15 cellular contexts compared by ENCODE assay signal in genomic region chr20:63966944-63967322, GRCh38. TPM values are rescaled to one million over a fixed set of nuclear protein-coding genes. Genes with fewer than 3 reads are reported as not detected.
DNase-seq lines count a peak whose midpoint lies in the region; ATAC-seq and TF ChIP-seq lines count a peak whose summit lies in the region.
"Had no signal": no experiment of that assay in that cellular context is flagged by ENCODE, and none has a peak within 500 bp of the region (broad histone marks: within the 10 kb centered on the region; RNA-seq: fewer than 3 reads in every experiment).

No MANE protein-coding gene starts in this region.

- intact Hi-C loops in left ventricle myocardium superior (cut with micrococcal nuclease) (no loop called here), uterus (cut with DNase I; ENCODE audit: low total_unique reads) (no loop called here), CD14-positive monocyte (cut with micrococcal nuclease) (no loop called here)

- no peaks in the 10 kb centered on the region for H3K4me1 Mint-ChIP-seq in neural crest cell
- H3K4me1 Mint-ChIP-seq in CD14-positive monocyte: peaks cover 10% of the 10 kb centered on the region

- H3K36me3 ChIP-seq in right atrium auricular region (peaks cover 25% of the 10 kb centered on the region), uterus (no peaks in the 10 kb centered on the region)

- H3K9me3 Mint-ChIP-seq in neural crest cell (no peaks in the 10 kb centered on the region), CD14-positive monocyte (peaks cover 0 to 40% (median 14%) of the 10 kb centered on the region in 7 donors)

- no peak for TF ChIP-seq POLR2A in uterus (IDR thresholded peaks at IDR 0.05)

- POLR2A ChIA-PET in RWPE1 (lab: Yijun Ruan, JAX; ENCODE audit: low non-redundant PET): no interaction called here

- DNase-seq in left ventricle myocardium superior: peak; percentile 27
- no peak for DNase-seq in right atrium auricular region (ENCODE audit: low spot score)
- no peak for DNase-seq in RWPE1 (ENCODE audit: low spot score)
- DNase-seq in neural crest cell (ENCODE audit: low read depth, low spot score): no peak
- peak; percentile 14 to 16 for DNase-seq in uterus
- DNase-seq in CD14-positive monocyte (ENCODE audit: low spot score): no peak
- no peak for DNase-seq in NCI-H2171 treated with DMSO at 0.1 percent for 48 hours (lab: John Stamatoyannopoulos, UW)
- DNase-seq: H9, Kasumi-1, MM.1S, NCI-H1092 treated with DMSO at 0.1 percent for 48 hours, NCI-H2081 treated with DMSO at 0.1 percent for 48 hours, NCI-H226, NCI-H526, SIG-M5 had no signal

- H3K27me3 Mint-ChIP-seq in neural crest cell (ENCODE audit: low read depth) (peaks cover 3% of the 10 kb centered on the region), CD14-positive monocyte (ENCODE audit: low read depth in 3 of 3) (peaks cover 12 to 21% (median 19%) of the 10 kb centered on the region in 3 donors)

- H3K4me3 Mint-ChIP-seq in neural crest cell: peak overlapping the region; percentile 31
- H3K4me3 Mint-ChIP-seq in CD14-positive monocyte: no peak overlapping the region

- no peaks in the 10 kb centered on the region for H3K9me3 ChIP-seq in right atrium auricular region
- H3K9me3 ChIP-seq in uterus: no peaks in the 10 kb centered on the region

- CTCF ChIA-PET in RWPE1 (lab: Yijun Ruan, JAX): no interaction called here

- H3K36me3 Mint-ChIP-seq in neural crest cell (ENCODE audit: low read depth) (peaks cover 2% of the 10 kb centered on the region), CD14-positive monocyte (peaks cover 10 to 24% of the 10 kb centered on the region in 2 donors)

- peaks cover 0 to 20% of the 10 kb centered on the region in 2 donors for H3K4me1 ChIP-seq in right atrium auricular region
- peaks cover 0 to 18% of the 10 kb centered on the region in 2 donors for H3K4me1 ChIP-seq in uterus

- no peak for ATAC-seq in left ventricle myocardium superior

- H3K27ac ChIP-seq in right atrium auricular region: no peak overlapping the region
- H3K27ac ChIP-seq in RWPE1: peak overlapping the region; percentile 3; the same call in 1 of the 2 replicates
- H3K27ac ChIP-seq in uterus: no peak overlapping the region

- H3K4me3 ChIP-seq in right atrium auricular region (no peak overlapping the region), uterus (no peak overlapping the region)

- H3K27me3 ChIP-seq in right atrium auricular region: no peaks in the 10 kb centered on the region
- no peaks in the 10 kb centered on the region for H3K27me3 ChIP-seq in uterus

- no peak overlapping the region for H3K27ac Mint-ChIP-seq in neural crest cell (ENCODE audit: unreplicated experiment)
- no peak overlapping the region for H3K27ac Mint-ChIP-seq in CD14-positive monocyte
- H3K27ac Mint-ChIP-seq: H9 had no signal

- no peak for TF ChIP-seq CTCF in right atrium auricular region (IDR thresholded peaks at IDR 0.05)
- no peak for TF ChIP-seq CTCF in RWPE1 (conservative IDR thresholded peaks at IDR 0.05; ENCODE audit: low read depth)
- TF ChIP-seq CTCF in neural crest cell (conservative IDR thresholded peaks at IDR 0.05): no peak
- TF ChIP-seq CTCF in uterus (IDR thresholded peaks at IDR 0.05): no peak
- TF ChIP-seq CTCF in CD14-positive monocyte (IDR thresholded peaks at IDR 0.05): no peak

RNA-seq across cellular contexts. Expression of gene ZNF512B, which starts 2.8 kb away (rescaled TPM):
- total RNA-seq in left ventricle myocardium superior (14.0 TPM), right atrium auricular region (1 to 10 TPM; 7.0 to 8.3 TPM), neural crest cell (33.0 and 34.0 TPM in 2 replicates), uterus (10 to 100 TPM in 3 of 4 donors, 1 to 10 TPM in 1; 4.7 to 23.3 (median 17.4) TPM)
- polyA plus RNA-seq in CD14-positive monocyte: under 1 TPM in 1 of 2 donors, not detected in 1; 0.10 TPM

RNA-seq across cellular contexts. Expression of gene UCKL1, which starts 10.7 kb away (rescaled TPM):
- 59.9 TPM for total RNA-seq in left ventricle myocardium superior
- 10 to 100 TPM; 25.9 to 27.6 TPM for total RNA-seq in right atrium auricular region
- 39.3 and 39.9 TPM in 2 replicates for total RNA-seq in neural crest cell
- 10 to 100 TPM; 21.8 to 64.6 (median 23.5) TPM for total RNA-seq in uterus
- 10 to 100 TPM; 10.9 to 14.5 TPM for polyA plus RNA-seq in CD14-positive monocyte

RNA-seq across cellular contexts. Expression of gene SAMD10, which starts 12.5 kb away (rescaled TPM):
- total RNA-seq in left ventricle myocardium superior: 6.4 TPM
- 1 to 10 TPM; 3.1 to 3.7 TPM for total RNA-seq in right atrium auricular region
- 6.4 and 8.0 TPM in 2 replicates for total RNA-seq in neural crest cell
- 1 to 10 TPM in 2 of 4 donors, under 1 TPM in 1, not detected in 1; 0.83 to 7.6 (median 1.2) TPM for total RNA-seq in uterus
- under 1 TPM; 0.34 to 0.67 TPM for polyA plus RNA-seq in CD14-positive monocyte

RNA-seq across cellular contexts. Expression of gene PRPF6, which starts 14.0 kb away (rescaled TPM):
- 50.6 TPM for total RNA-seq in left ventricle myocardium superior
- total RNA-seq in right atrium auricular region: 10 to 100 TPM; 32.9 to 43.6 TPM
- total RNA-seq in neural crest cell: 77.4 and 81.5 TPM in 2 replicates
- total RNA-seq in uterus: 10 to 100 TPM; 28.5 to 73.0 (median 69.6) TPM
- polyA plus RNA-seq in CD14-positive monocyte: 10 to 100 TPM; 34.5 to 47.7 TPM

Comparison
In these comparisons a context has a peak if more than half of its experiments do, and no peak if none do; other contexts are left out.
1. DNase-seq: peak in left ventricle myocardium superior (single experiment) and uterus (2 of 2); none in right atrium auricular region (single experiment), RWPE1 (single experiment), neural crest cell (single experiment), CD14-positive monocyte (single experiment) and NCI-H2171 treated with DMSO at 0.1 percent for 48 hours (single experiment).